In genomic region chr10:100715101-100715444, GRCh38 we compare ENCODE assay signal across 17 cellular contexts. TPM values are rescaled to one million over a fixed set of nuclear protein-coding genes. Genes with fewer than 3 reads are reported as not detected.
A peak's percentile ranks its signal among the peaks of the same experiment; 100 is the strongest.
DNase-seq lines count a peak whose midpoint lies in the region; ATAC-seq, FAIRE-seq and TF ChIP-seq lines count a peak whose summit lies in the region.
"Had no signal": no experiment of that assay in that cellular context is flagged by ENCODE, and none has a peak within 500 bp of the region (broad histone marks: within the 10 kb centered on the region; RNA-seq: fewer than 3 reads in every experiment).

No MANE protein-coding gene starts in this region.

- H3K4me1 ChIP-seq in astrocyte (ENCODE audit: insufficient read depth, low read length), result no peaks in the 10 kb centered on the region
- H3K4me1 ChIP-seq: upper lobe of right lung had no signal

- no peak overlapping the region for H2AFZ ChIP-seq in astrocyte (ENCODE audit: low read depth, low read length)

- CTCF ChIA-PET in activated CD8-positive, alpha-beta T cell treated with anti-CD3 and anti-CD28 coated beads for 36 hours (lab: Charles Lee), result interaction anchor here (3.6 kb wide), 1 partner anchor 28 kb away, joined by 10 read pairs; no protein-coding TSS in a partner anchor
- CTCF ChIA-PET in activated CD8-positive, alpha-beta T cell treated with anti-CD3 and anti-CD28 coated beads, Interleukin-2, amount 10 ng/mL, durations not matched to agents 7 days and 5 days (lab: Charles Lee), result no interaction called here

- no peak overlapping the region for H3K27ac Mint-ChIP-seq in activated CD8-positive, alpha-beta T cell treated with anti-CD3 and anti-CD28 coated beads for 36 hours
- no peak overlapping the region for H3K27ac Mint-ChIP-seq in activated CD8-positive, alpha-beta T cell treated with anti-CD3 and anti-CD28 coated beads, Interleukin-2, amount 10 ng/mL, durations not matched to agents 7 days and 5 days
- H3K27ac Mint-ChIP-seq in astrocyte (ENCODE audit: unreplicated experiment) (peak overlapping the region; percentile 88), mesothelial cell of epicardium (no peak overlapping the region)
- no peak overlapping the region for H3K27ac Mint-ChIP-seq in stimulated activated naive CD8-positive, alpha-beta T cell treated with anti-CD3 and anti-CD28 coated beads, Interleukin-15, amount 100 ng/mL, for 72 hours
- no peak overlapping the region for H3K27ac Mint-ChIP-seq in activated T-helper 2 cell treated with anti-CD3 and anti-CD28 coated beads, Interferon-gamma antibody, Interleukin-2, Interleukin-4, amounts not matched to agents 10 μg/mL and 5 μg/mL and 100 μg/mL, durations not matched to agents 14 hours and 24 hours and 36 hours
- H3K27ac Mint-ChIP-seq: T-helper 2 cell treated with Interferon-gamma antibody and Interleukin-4, amounts not matched to agents 5 μg/mL and 100 μg/mL, for 36 hours had no signal

- H3K79me2 ChIP-seq in astrocyte (ENCODE audit: insufficient read depth, low read length), result no peaks in the 10 kb centered on the region

- ATAC-seq in activated CD8-positive, alpha-beta T cell treated with anti-CD3 and anti-CD28 coated beads for 36 hours, result no peak
- ATAC-seq in activated CD8-positive, alpha-beta T cell treated with anti-CD3 and anti-CD28 coated beads, Interleukin-2, amount 10 ng/mL, durations not matched to agents 7 days and 5 days, result no peak
- no peak for ATAC-seq in stimulated activated naive CD8-positive, alpha-beta T cell treated with anti-CD3 and anti-CD28 coated beads, Interleukin-15, amount 100 ng/mL, for 72 hours
- ATAC-seq in HG03108 (IDR thresholded peaks at IDR 0.05; ENCODE audit: unreplicated experiment), result no peak
- ATAC-seq: upper lobe of right lung had no signal

- H4K20me1 ChIP-seq in astrocyte (ENCODE audit: insufficient read depth, low read length), result no peaks in the 10 kb centered on the region

- peaks cover 83% of the 10 kb centered on the region for H3K27me3 ChIP-seq in astrocyte (ENCODE audit: insufficient read depth, low read length)

- no peaks in the 10 kb centered on the region for H3K9me3 Mint-ChIP-seq in activated CD8-positive, alpha-beta T cell treated with anti-CD3 and anti-CD28 coated beads for 36 hours
- no peaks in the 10 kb centered on the region for H3K9me3 Mint-ChIP-seq in activated CD8-positive, alpha-beta T cell treated with anti-CD3 and anti-CD28 coated beads, Interleukin-2, amount 10 ng/mL, durations not matched to agents 7 days and 5 days (ENCODE audit: insufficient read depth)
- H3K9me3 Mint-ChIP-seq in astrocyte (ENCODE audit: unreplicated experiment) (peaks cover 29% of the 10 kb centered on the region), mesothelial cell of epicardium (no peaks in the 10 kb centered on the region)
- no peaks in the 10 kb centered on the region for H3K9me3 Mint-ChIP-seq in stimulated activated naive CD8-positive, alpha-beta T cell treated with anti-CD3 and anti-CD28 coated beads, Interleukin-15, amount 100 ng/mL, for 72 hours
- H3K9me3 Mint-ChIP-seq in activated T-helper 2 cell treated with anti-CD3 and anti-CD28 coated beads, Interferon-gamma antibody, Interleukin-2, Interleukin-4, amounts not matched to agents 10 μg/mL and 5 μg/mL and 100 μg/mL, durations not matched to agents 14 hours and 24 hours and 36 hours, result no peaks in the 10 kb centered on the region
- H3K9me3 Mint-ChIP-seq: T-helper 2 cell treated with Interferon-gamma antibody and Interleukin-4, amounts not matched to agents 5 μg/mL and 100 μg/mL, for 36 hours had no signal

- peak overlapping the region; percentile 35 for H3K4me2 ChIP-seq in astrocyte (ENCODE audit: low read length)

- H3K36me3 Mint-ChIP-seq in activated CD8-positive, alpha-beta T cell treated with anti-CD3 and anti-CD28 coated beads for 36 hours (ENCODE audit: low read depth), result no peaks in the 10 kb centered on the region
- H3K36me3 Mint-ChIP-seq in activated CD8-positive, alpha-beta T cell treated with anti-CD3 and anti-CD28 coated beads, Interleukin-2, amount 10 ng/mL, durations not matched to agents 7 days and 5 days (ENCODE audit: low read depth), result no peaks in the 10 kb centered on the region
- H3K36me3 Mint-ChIP-seq in astrocyte (ENCODE audit: low read depth, unreplicated experiment), result peaks cover 2% of the 10 kb centered on the region
- peaks cover 3% of the 10 kb centered on the region for H3K36me3 Mint-ChIP-seq in mesothelial cell of epicardium
- no peaks in the 10 kb centered on the region for H3K36me3 Mint-ChIP-seq in activated T-helper 2 cell treated with anti-CD3 and anti-CD28 coated beads, Interferon-gamma antibody, Interleukin-2, Interleukin-4, amounts not matched to agents 10 μg/mL and 5 μg/mL and 100 μg/mL, durations not matched to agents 14 hours and 24 hours and 36 hours (ENCODE audit: low read depth)

- TF ChIP-seq CTCF in activated CD8-positive, alpha-beta T cell treated with anti-CD3 and anti-CD28 coated beads for 36 hours (IDR thresholded peaks at IDR 0.05), result no peak
- TF ChIP-seq CTCF in astrocyte (IDR thresholded peaks at IDR 0.05; ENCODE audit: insufficient read depth, low read depth, low read length) (no peak), mesothelial cell of epicardium (IDR thresholded peaks at IDR 0.05; ENCODE audit: unreplicated experiment) (no peak)

- H3K4me1 Mint-ChIP-seq in activated CD8-positive, alpha-beta T cell treated with anti-CD3 and anti-CD28 coated beads for 36 hours (ENCODE audit: low read depth), result peaks cover 8% of the 10 kb centered on the region
- peaks cover 3% of the 10 kb centered on the region for H3K4me1 Mint-ChIP-seq in activated CD8-positive, alpha-beta T cell treated with anti-CD3 and anti-CD28 coated beads, Interleukin-2, amount 10 ng/mL, durations not matched to agents 7 days and 5 days (ENCODE audit: low read depth)
- H3K4me1 Mint-ChIP-seq in astrocyte (ENCODE audit: low read depth, unreplicated experiment), result no peaks in the 10 kb centered on the region
- H3K4me1 Mint-ChIP-seq in mesothelial cell of epicardium, result peaks cover 8% of the 10 kb centered on the region
- H3K4me1 Mint-ChIP-seq in stimulated activated naive CD8-positive, alpha-beta T cell treated with anti-CD3 and anti-CD28 coated beads, Interleukin-15, amount 100 ng/mL, for 72 hours, result peaks cover 12% of the 10 kb centered on the region
- H3K4me1 Mint-ChIP-seq in activated T-helper 2 cell treated with anti-CD3 and anti-CD28 coated beads, Interferon-gamma antibody, Interleukin-2, Interleukin-4, amounts not matched to agents 10 μg/mL and 5 μg/mL and 100 μg/mL, durations not matched to agents 14 hours and 24 hours and 36 hours (ENCODE audit: low read depth), result no peaks in the 10 kb centered on the region

- DNase-seq in activated CD8-positive, alpha-beta T cell treated with anti-CD3 and anti-CD28 coated beads for 36 hours, result no peak
- no peak for DNase-seq in activated CD8-positive, alpha-beta T cell treated with anti-CD3 and anti-CD28 coated beads, Interleukin-2, amount 10 ng/mL, durations not matched to agents 7 days and 5 days
- DNase-seq in astrocyte (ENCODE audit: low read depth) (no peak), mesothelial cell of epicardium (ENCODE audit: low spot score in 2 of 2, unreplicated experiment in 2 of 2) (no peak), NCI-H526 treated with DMSO at 0.1 percent for 48 hours (lab: John Stamatoyannopoulos, UW) (no peak)
- DNase-seq in stimulated activated naive CD8-positive, alpha-beta T cell treated with anti-CD3 and anti-CD28 coated beads, Interleukin-15, amount 100 ng/mL, for 72 hours, result no peak
- DNase-seq in activated T-helper 2 cell treated with anti-CD3 and anti-CD28 coated beads, Interferon-gamma antibody, Interleukin-2, Interleukin-4, amounts not matched to agents 10 μg/mL and 5 μg/mL and 100 μg/mL, durations not matched to agents 14 hours and 24 hours and 36 hours (ENCODE audit: low spot score), result no peak
- DNase-seq: activated gamma-delta T cell treated with Interleukin-2 at 50 U/mL for 16 hours; effector memory CD4-positive, alpha-beta T cell; upper lobe of right lung had no signal

- no peak overlapping the region for H3K27ac ChIP-seq in astrocyte (ENCODE audit: low read depth, low read length)
- H3K27ac ChIP-seq: breast epithelium, upper lobe of right lung had no signal

- H3K27me3 Mint-ChIP-seq in activated CD8-positive, alpha-beta T cell treated with anti-CD3 and anti-CD28 coated beads for 36 hours, result peaks cover 74% of the 10 kb centered on the region
- peaks cover 80% of the 10 kb centered on the region for H3K27me3 Mint-ChIP-seq in activated CD8-positive, alpha-beta T cell treated with anti-CD3 and anti-CD28 coated beads, Interleukin-2, amount 10 ng/mL, durations not matched to agents 7 days and 5 days (ENCODE audit: low read depth)
- H3K27me3 Mint-ChIP-seq in astrocyte (ENCODE audit: low read depth, unreplicated experiment) (peaks cover 89% of the 10 kb centered on the region), mesothelial cell of epicardium (ENCODE audit: low read depth) (peaks cover 99% of the 10 kb centered on the region)
- peaks cover 100% of the 10 kb centered on the region for H3K27me3 Mint-ChIP-seq in stimulated activated naive CD8-positive, alpha-beta T cell treated with anti-CD3 and anti-CD28 coated beads, Interleukin-15, amount 100 ng/mL, for 72 hours
- peaks cover 85% of the 10 kb centered on the region for H3K27me3 Mint-ChIP-seq in activated T-helper 2 cell treated with anti-CD3 and anti-CD28 coated beads, Interferon-gamma antibody, Interleukin-2, Interleukin-4, amounts not matched to agents 10 μg/mL and 5 μg/mL and 100 μg/mL, durations not matched to agents 14 hours and 24 hours and 36 hours (ENCODE audit: low read depth)

- H3K4me3 Mint-ChIP-seq in activated CD8-positive, alpha-beta T cell treated with anti-CD3 and anti-CD28 coated beads for 36 hours, result peak overlapping the region; percentile 17
- no peak overlapping the region for H3K4me3 Mint-ChIP-seq in activated CD8-positive, alpha-beta T cell treated with anti-CD3 and anti-CD28 coated beads, Interleukin-2, amount 10 ng/mL, durations not matched to agents 7 days and 5 days
- H3K4me3 Mint-ChIP-seq in astrocyte (ENCODE audit: unreplicated experiment) (peak overlapping the region; percentile 2), mesothelial cell of epicardium (peak overlapping the region; percentile 22)
- peak overlapping the region; percentile 44 to 82 for H3K4me3 Mint-ChIP-seq in stimulated activated naive CD8-positive, alpha-beta T cell treated with anti-CD3 and anti-CD28 coated beads, Interleukin-15, amount 100 ng/mL, for 72 hours
- no peak overlapping the region for H3K4me3 Mint-ChIP-seq in activated T-helper 2 cell treated with anti-CD3 and anti-CD28 coated beads, Interferon-gamma antibody, Interleukin-2, Interleukin-4, amounts not matched to agents 10 μg/mL and 5 μg/mL and 100 μg/mL, durations not matched to agents 14 hours and 24 hours and 36 hours (ENCODE audit: low read depth)
- H3K4me3 Mint-ChIP-seq: T-helper 2 cell treated with Interferon-gamma antibody and Interleukin-4, amounts not matched to agents 5 μg/mL and 100 μg/mL, for 36 hours had no signal

- H3K9me3 ChIP-seq in astrocyte (ENCODE audit: insufficient read depth, low read depth, low read length), result no peaks in the 10 kb centered on the region
- H3K9me3 ChIP-seq: breast epithelium, upper lobe of right lung had no signal

- POLR2A ChIA-PET in activated CD8-positive, alpha-beta T cell treated with anti-CD3 and anti-CD28 coated beads for 36 hours (lab: Charles Lee), result interaction anchor here (0.7 kb wide), 1 partner anchor 184 kb away, joined by 3 read pairs; no protein-coding TSS in a partner anchor
- POLR2A ChIA-PET in activated CD8-positive, alpha-beta T cell treated with anti-CD3 and anti-CD28 coated beads, Interleukin-2, amount 10 ng/mL, durations not matched to agents 7 days and 5 days (lab: Charles Lee), result no interaction called here

- H3K36me3 ChIP-seq in astrocyte (ENCODE audit: insufficient read depth, low read length), result no peaks in the 10 kb centered on the region
- H3K36me3 ChIP-seq: breast epithelium, upper lobe of right lung had no signal

- intact Hi-C loops in activated CD8-positive, alpha-beta T cell treated with anti-CD3 and anti-CD28 coated beads for 36 hours (cut with micrococcal nuclease), result no loop called here
- intact Hi-C loops in activated T-helper 2 cell treated with anti-CD3 and anti-CD28 coated beads, Interferon-gamma antibody, Interleukin-2, Interleukin-4, amounts not matched to agents 10 μg/mL and 5 μg/mL and 100 μg/mL, durations not matched to agents 14 hours and 24 hours and 36 hours (cut with micrococcal nuclease), result loop anchor here (5.0 kb wide), 1 partner anchor 33 kb away; no protein-coding TSS in a partner anchor

- H3K9ac ChIP-seq in astrocyte (ENCODE audit: low read length), result no peak overlapping the region

- no peak for FAIRE-seq in astrocyte (lab: Jason Lieb, UNC)
- FAIRE-seq: A204.1, GM12892 had no signal

- no peak overlapping the region for H3K4me3 ChIP-seq in astrocyte (ENCODE audit: insufficient read depth, low read depth, low read length)

RNA-seq across cellular contexts. Expression of gene PAX2, which starts 30.3 kb away (rescaled TPM):
- not detected for total RNA-seq in activated CD8-positive, alpha-beta T cell treated with anti-CD3 and anti-CD28 coated beads for 36 hours
- total RNA-seq in activated CD8-positive, alpha-beta T cell treated with anti-CD3 and anti-CD28 coated beads, Interleukin-2, amount 10 ng/mL, durations not matched to agents 7 days and 5 days, result not detected
- total RNA-seq in astrocyte (0.23 and 0.60 TPM in 2 replicates), mesothelial cell of epicardium (not detected in 3 replicates)
- total RNA-seq in activated T-helper 2 cell treated with anti-CD3 and anti-CD28 coated beads, Interferon-gamma antibody, Interleukin-2, Interleukin-4, amounts not matched to agents 10 μg/mL and 5 μg/mL and 100 μg/mL, durations not matched to agents 14 hours and 24 hours and 36 hours, result 0.18 and 0.30 TPM in 2 replicates
- total RNA-seq: MCF 10A, mononuclear cell, upper lobe of right lung had no signal

Comparison
In these comparisons a context has a peak if more than half of its experiments do, and no peak if none do; other contexts are left out.
1. H3K4me3 Mint-ChIP-seq: peak in activated CD8-positive, alpha-beta T cell treated with anti-CD3 and anti-CD28 coated beads for 36 hours (single experiment), astrocyte (single experiment), mesothelial cell of epicardium (single experiment) and stimulated activated naive CD8-positive, alpha-beta T cell treated with anti-CD3 and anti-CD28 coated beads, Interleukin-15, amount 100 ng/mL, for 72 hours (2 of 2); none in activated CD8-positive, alpha-beta T cell treated with anti-CD3 and anti-CD28 coated beads, Interleukin-2, amount 10 ng/mL, durations not matched to agents 7 days and 5 days (single experiment) and activated T-helper 2 cell treated with anti-CD3 and anti-CD28 coated beads, Interferon-gamma antibody, Interleukin-2, Interleukin-4, amounts not matched to agents 10 μg/mL and 5 μg/mL and 100 μg/mL, durations not matched to agents 14 hours and 24 hours and 36 hours (single experiment).